ENCODE assay signal across 19 cellular contexts in genomic region chr12:7929069-7929792, GRCh38. TPM values are rescaled to one million over a fixed set of nuclear protein-coding genes. Genes with fewer than 3 reads are reported as not detected.
A peak's percentile ranks its signal among the peaks of the same experiment; 100 is the strongest.
DNase-seq lines count a peak whose midpoint lies in the region; ATAC-seq lines count a peak whose summit lies in the region.
"Had no signal": no experiment of that assay in that cellular context is flagged by ENCODE, and none has a peak within 500 bp of the region (broad histone marks: within the 10 kb centered on the region; RNA-seq: fewer than 3 reads in every experiment).

No MANE protein-coding gene starts in this region.

- DNase-seq in NCI-H1105 treated with DMSO at 0.1 percent for 48 hours (lab: John Stamatoyannopoulos, UW) (peak; percentile 25), NCI-H1105 (lab: John Stamatoyannopoulos, UW) (no peak), T-cell (no peak), left kidney (ENCODE audit: low read depth, low spot score) (peak; percentile 67), DMS 273 (lab: John Stamatoyannopoulos, UW; ENCODE audit: unreplicated experiment) (no peak), SIG-M5 (lab: John Stamatoyannopoulos, UW) (no peak)
- no peak for DNase-seq in CD4-positive, CD25-positive, alpha-beta regulatory T cell
- DNase-seq: 8988T; activated CD8-positive, alpha-beta memory T cell treated with anti-CD3 and anti-CD28 coated beads, Interleukin-2, amount 50 U/mL, for 4 hours; CD4-positive, alpha-beta memory T cell; HFFc6; NCI-H187; sigmoid colon; stimulated activated CD4-positive, alpha-beta T cell treated with anti-CD3 and anti-CD28 coated beads, Interleukin-4, amount 100 ng/mL, for 4 hours; WERI-Rb-1 had no signal

- ATAC-seq in CD4-positive, CD25-positive, alpha-beta regulatory T cell (ENCODE audit: low read depth in 2 of 2) = no peak
- no peak for ATAC-seq in T-cell (replicated peaks in 1 of 4)
- ATAC-seq in HG03025 (IDR thresholded peaks at IDR 0.05; ENCODE audit: low FRiP score, unreplicated experiment) = no peak

- H3K4me1 Mint-ChIP-seq in CD4-positive, CD25-positive, alpha-beta regulatory T cell = peaks cover 19 to 60% (median 48%) of the 10 kb centered on the region in 4 donors
- H3K4me1 Mint-ChIP-seq in T-cell = peaks cover 53 to 60% (median 59%) of the 10 kb centered on the region in 3 donors

- peaks cover 90% of the 10 kb centered on the region for H3K36me3 ChIP-seq in CD4-positive, CD25-positive, alpha-beta regulatory T cell (ENCODE audit: control insufficient read depth, insufficient read depth, low read length)

- peak overlapping the region in 1 of 3 donors; percentile 15 for H3K27ac Mint-ChIP-seq in CD4-positive, CD25-positive, alpha-beta regulatory T cell
- H3K27ac Mint-ChIP-seq in T-cell = peak overlapping the region; percentile 23 to 44
- H3K27ac Mint-ChIP-seq: HFFc6, neural progenitor cell had no signal

- no peaks in the 10 kb centered on the region for H3K27me3 ChIP-seq in CD4-positive, CD25-positive, alpha-beta regulatory T cell (ENCODE audit: control insufficient read depth, insufficient read depth, low read length)
- H3K27me3 ChIP-seq: ascending aorta, neural progenitor cell, sigmoid colon had no signal

- no peaks in the 10 kb centered on the region for H3K27me3 Mint-ChIP-seq in CD4-positive, CD25-positive, alpha-beta regulatory T cell
- no peaks in the 10 kb centered on the region for H3K27me3 Mint-ChIP-seq in T-cell
- H3K27me3 Mint-ChIP-seq: CD4-positive, alpha-beta memory T cell had no signal

- H3K9me3 Mint-ChIP-seq in CD4-positive, CD25-positive, alpha-beta regulatory T cell = peaks cover 0 to 2% (median 0%) of the 10 kb centered on the region in 7 donors
- H3K9me3 Mint-ChIP-seq in T-cell = no peaks in the 10 kb centered on the region
- H3K9me3 Mint-ChIP-seq: HFFc6, neural progenitor cell had no signal

- POLR2A ChIA-PET in T-cell (lab: Charles Lee) = interaction anchor here (0.6 to 0.7 kb wide), 4 partner anchors 98 to 1017 kb away, joined by 4 to 10 read pairs (median 8); no protein-coding TSS in a partner anchor

- H3K4me3 Mint-ChIP-seq in CD4-positive, CD25-positive, alpha-beta regulatory T cell = peak overlapping the region in 3 of 4 donors; percentile 29 to 69 (median 39)
- peak overlapping the region in 2 of 3 donors; percentile 6 to 22 for H3K4me3 Mint-ChIP-seq in T-cell
- H3K4me3 Mint-ChIP-seq: HFFc6, neural progenitor cell had no signal

- no peak overlapping the region for H3K4me3 ChIP-seq in CD4-positive, CD25-positive, alpha-beta regulatory T cell (ENCODE audit: low read depth, low read length)
- H3K4me3 ChIP-seq: ascending aorta, neural progenitor cell, sigmoid colon had no signal

- CTCF ChIA-PET in T-cell (lab: Charles Lee) = interaction anchor here (0.7 to 1.0 kb wide), 3 partner anchors 32 to 816 kb away, joined by 3 read pairs; no protein-coding TSS in a partner anchor

- H3K9me3 ChIP-seq in CD4-positive, CD25-positive, alpha-beta regulatory T cell (ENCODE audit: control insufficient read depth in 2 of 2, low read length in 2 of 2) = no peaks in the 10 kb centered on the region
- H3K9me3 ChIP-seq: ascending aorta, sigmoid colon had no signal

- peaks cover 49% of the 10 kb centered on the region for H3K4me1 ChIP-seq in CD4-positive, CD25-positive, alpha-beta regulatory T cell (ENCODE audit: control insufficient read depth, insufficient read depth, low read length, poor library complexity, severe bottlenecking)

- H3K36me3 Mint-ChIP-seq in CD4-positive, CD25-positive, alpha-beta regulatory T cell = peaks cover 48% of the 10 kb centered on the region
- H3K36me3 Mint-ChIP-seq in T-cell = peaks cover 52% of the 10 kb centered on the region

- no peak overlapping the region for H3K27ac ChIP-seq in CD4-positive, CD25-positive, alpha-beta regulatory T cell (ENCODE audit: insufficient read depth, low read length, poor library complexity, severe bottlenecking)
- H3K27ac ChIP-seq: ascending aorta, neural progenitor cell, sigmoid colon, WERI-Rb-1 had no signal

RNA-seq across cellular contexts. Expression of gene SLC2A3, which starts 6.8 kb away (rescaled TPM):
- total RNA-seq in CD4-positive, CD25-positive, alpha-beta regulatory T cell = 947 TPM
- 100 to 1,000 TPM in 3 of 4 donors, 10 to 100 TPM in 1; 96.9 to 128 (median 103) TPM for polyA plus RNA-seq in CD4-positive, CD25-positive, alpha-beta regulatory T cell
- 100 to 1,000 TPM; 125 to 803 (median 160) TPM for total RNA-seq in T-cell

RNA-seq across cellular contexts. Expression of gene SLC2A14, which starts 56.5 kb away (rescaled TPM):
- 0.25 TPM for total RNA-seq in CD4-positive, CD25-positive, alpha-beta regulatory T cell
- polyA plus RNA-seq in CD4-positive, CD25-positive, alpha-beta regulatory T cell = 1 to 10 TPM in 1 of 4 donors, not detected in 3; 1.6 TPM
- total RNA-seq in T-cell = 1 to 10 TPM in 1 of 5 donors, under 1 TPM in 4; 0.10 to 2.5 (median 0.21) TPM
- total RNA-seq: ascending aorta, LHCN-M2 had no signal
- polyA plus RNA-seq: CD4-positive, alpha-beta memory T cell had no signal

Comparison
In these comparisons a context has a peak if more than half of its experiments do, and no peak if none do; other contexts are left out.
1. DNase-seq: peak in NCI-H1105 treated with DMSO at 0.1 percent for 48 hours (single experiment) and left kidney (single experiment); none in NCI-H1105 (single experiment), CD4-positive, CD25-positive, alpha-beta regulatory T cell (0 of 3), T-cell (0 of 34), DMS 273 (single experiment) and SIG-M5 (single experiment).